Comparison of ENCODE assay signal across 22 cellular contexts in genomic region chr4:61934201-61934600, GRCh38.
"Had no signal": no experiment of that assay in that cellular context is flagged by ENCODE, and none has a peak within 500 bp of the region (broad histone marks: within the 10 kb centered on the region; RNA-seq: fewer than 3 reads in every experiment).

No MANE protein-coding gene starts in this region.

- H3K4me1 ChIP-seq: heart left ventricle, psoas muscle, right lobe of liver, spleen, transverse colon had no signal

- H3K4me3 ChIP-seq: coronary artery, heart left ventricle, lung, psoas muscle, right lobe of liver, spleen, transverse colon had no signal

- H3K27ac ChIP-seq: coronary artery, heart left ventricle, psoas muscle, right lobe of liver, spleen, thoracic aorta, transverse colon had no signal

- H3K9me3 ChIP-seq: heart left ventricle, psoas muscle, right lobe of liver, thoracic aorta, transverse colon had no signal

- DNase-seq: effector CD4-positive, alpha-beta T cell; endodermal cell; erythroblast; heart left ventricle; left colon; left ventricle myocardium superior; mesenchymal stem cell; naive B cell; psoas muscle; retina; right lobe of liver; spleen; stimulated activated CD4-positive, alpha-beta T cell treated with anti-CD3 and anti-CD28 coated beads, Interleukin-15, amount 100 ng/mL, for 24 hours; stimulated activated CD4-positive, alpha-beta T cell treated with anti-CD3 and anti-CD28 coated beads, Interleukin-1b, Interleukin-23, amount 100 ng/mL, for 48 hours; stimulated activated CD4-positive, alpha-beta T cell treated with anti-CD3 and anti-CD28 coated beads, Interleukin-4, amount 100 ng/mL, for 24 hours; stimulated activated naive CD8-positive, alpha-beta T cell treated with anti-CD3 and anti-CD28 coated beads, Interleukin-15, amount 100 ng/mL, for 72 hours; transverse colon had no signal

- ATAC-seq: heart left ventricle; left colon; left ventricle myocardium superior; psoas muscle; right lobe of liver; stimulated activated naive CD8-positive, alpha-beta T cell treated with anti-CD3 and anti-CD28 coated beads, Interleukin-15, amount 100 ng/mL, for 72 hours had no signal

- H3K27me3 ChIP-seq: heart left ventricle, right lobe of liver, spleen, transverse colon had no signal

- H3K36me3 ChIP-seq: right lobe of liver, spleen, thoracic aorta, transverse colon had no signal

- FAIRE-seq: endothelial cell of umbilical vein, frontal cortex had no signal
